Comparison of ENCODE assay signal across 9 cellular contexts in genomic region chrX:151488677-151489076, GRCh38.
DNase-seq lines count a peak whose midpoint lies in the region; ATAC-seq and TF ChIP-seq lines count a peak whose summit lies in the region.
"Had no signal": no experiment of that assay in that cellular context is flagged by ENCODE, and none has a peak within 500 bp of the region (broad histone marks: within the 10 kb centered on the region; RNA-seq: fewer than 3 reads in every experiment).

No MANE protein-coding gene starts in this region.

- no peak for TF ChIP-seq POLR2A in tibial nerve (IDR thresholded peaks at IDR 0.05)

- TF ChIP-seq CTCF in RWPE2 (IDR thresholded peaks at IDR 0.05; ENCODE audit: poor library complexity, severe bottlenecking), result peak; percentile 38
- TF ChIP-seq CTCF in tibial nerve (IDR thresholded peaks at IDR 0.05), result no peak

- no peaks in the 10 kb centered on the region for H3K9me3 ChIP-seq in RWPE2 (ENCODE audit: severe bottlenecking)
- no peaks in the 10 kb centered on the region for H3K9me3 ChIP-seq in tibial nerve
- H3K9me3 ChIP-seq: BLaER1 had no signal

- no peak for TF ChIP-seq EP300 in tibial nerve (IDR thresholded peaks at IDR 0.05)

- no peak overlapping the region for H3K4me3 ChIP-seq in RWPE2 (ENCODE audit: severe bottlenecking)
- H3K4me3 ChIP-seq in tibial nerve, result no peak overlapping the region
- H3K4me3 ChIP-seq: BLaER1 had no signal

- H3K27me3 ChIP-seq in RWPE2 (ENCODE audit: insufficient read depth, poor library complexity, severe bottlenecking) (no peaks in the 10 kb centered on the region), tibial nerve (no peaks in the 10 kb centered on the region)

- WGBS in tibial nerve, 2 donors, result 50 to 52% methylated on average over 2 of the region's 2 CpGs

- no peak overlapping the region for H3K27ac ChIP-seq in RWPE2 (ENCODE audit: poor library complexity, severe bottlenecking)
- no peak overlapping the region for H3K27ac ChIP-seq in tibial nerve
- H3K27ac ChIP-seq: BLaER1 had no signal

- ATAC-seq in HG02884 (IDR thresholded peaks at IDR 0.05; ENCODE audit: unreplicated experiment), result peak; percentile 63
- ATAC-seq in RWPE2 (ENCODE audit: low read depth), result no peak
- ATAC-seq in HG03095 (IDR thresholded peaks at IDR 0.05; ENCODE audit: unreplicated experiment), result no peak

- no peaks in the 10 kb centered on the region for H3K4me1 ChIP-seq in RWPE2 (ENCODE audit: insufficient read depth, poor library complexity, severe bottlenecking)
- no peaks in the 10 kb centered on the region for H3K4me1 ChIP-seq in tibial nerve
- H3K4me1 ChIP-seq: BLaER1 had no signal

- H3K36me3 ChIP-seq in RWPE2 (ENCODE audit: low read depth) (no peaks in the 10 kb centered on the region), tibial nerve (no peaks in the 10 kb centered on the region)
- H3K36me3 ChIP-seq: BLaER1 had no signal

- DNase-seq in NCI-H82 (lab: John Stamatoyannopoulos, UW) (peak; percentile 62), NCI-H82 treated with DMSO at 0.1 percent for 48 hours (lab: John Stamatoyannopoulos, UW; ENCODE audit: unreplicated experiment) (no peak), RWPE2 (ENCODE audit: low spot score) (no peak), iPS-NIHi11 (ENCODE audit: low spot score) (peak; percentile 31), tibial nerve (ENCODE audit: low spot score in 2 of 2) (no peak)
- no peak for DNase-seq in activated effector memory CD4-positive, alpha-beta T cell treated with anti-CD3 and anti-CD28 coated beads, Interleukin-2, amount 50 U/mL, for 16 hours

Comparison
In these comparisons a context has a peak if more than half of its experiments do, and no peak if none do; other contexts are left out.
1. DNase-seq: peak in NCI-H82 (single experiment) and iPS-NIHi11 (single experiment); none in NCI-H82 treated with DMSO at 0.1 percent for 48 hours (single experiment), RWPE2 (single experiment), tibial nerve (0 of 2) and activated effector memory CD4-positive, alpha-beta T cell treated with anti-CD3 and anti-CD28 coated beads, Interleukin-2, amount 50 U/mL, for 16 hours (single experiment).